In the genomic region with DNA sequence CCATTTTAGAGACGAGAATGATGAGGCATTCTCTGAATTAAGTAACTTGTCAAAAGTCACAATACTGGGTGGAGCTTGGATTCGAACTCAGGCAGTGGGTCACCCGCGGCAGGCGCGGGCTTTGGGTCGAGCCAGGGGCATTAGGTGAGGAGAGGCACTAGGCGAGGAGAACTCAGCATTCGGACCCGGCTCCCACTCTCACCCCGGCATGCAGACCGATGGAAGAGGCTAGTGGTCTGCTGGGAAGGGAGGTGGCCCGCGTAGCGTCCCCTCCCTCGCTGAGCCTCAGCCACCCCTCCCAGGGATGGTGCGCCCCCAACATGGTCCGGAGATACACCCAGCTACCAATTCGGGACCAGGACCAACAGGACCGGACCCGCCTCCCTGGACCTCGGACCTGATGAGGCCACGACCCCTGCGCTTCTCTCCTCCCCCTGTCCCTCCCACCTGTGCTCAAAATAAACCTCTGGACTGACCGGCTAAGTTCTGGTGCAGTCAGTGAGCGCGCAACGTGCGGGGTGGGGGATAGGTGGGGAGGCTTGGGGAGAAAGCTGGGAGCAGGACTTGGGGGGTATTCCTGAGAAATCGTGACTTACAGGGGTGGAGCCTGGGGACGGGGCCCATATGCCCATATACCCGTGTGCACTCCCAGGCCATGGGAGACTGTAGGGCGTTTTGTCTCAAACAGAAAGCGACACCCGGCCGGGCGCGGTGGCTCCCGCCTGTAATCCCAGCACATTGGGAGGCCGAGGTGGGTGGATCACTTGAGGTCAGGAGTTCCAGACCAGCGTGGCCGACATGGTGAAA, we compare ENCODE assay signal across 11 cellular contexts. TPM values are rescaled to one million over a fixed set of nuclear protein-coding genes. Genes with fewer than 3 reads are reported as not detected.
DNase-seq lines count a peak whose midpoint lies in the region; ATAC-seq and TF ChIP-seq lines count a peak whose summit lies in the region.
"Had no signal": no experiment of that assay in that cellular context is flagged by ENCODE, and none has a peak within 500 bp of the region (broad histone marks: within the 10 kb centered on the region; RNA-seq: fewer than 3 reads in every experiment).

No MANE protein-coding gene starts in this region.

- H2AFZ ChIP-seq in neural progenitor cell (replicated peaks): no peak overlapping the region

- peaks cover 15% of the 10 kb centered on the region for H3K4me1 ChIP-seq in neural progenitor cell

- H3K36me3 Mint-ChIP-seq in Calu3 (ENCODE audit: insufficient read depth, unreplicated experiment) (peaks cover 37% of the 10 kb centered on the region), brain (peaks cover 8% of the 10 kb centered on the region), neural progenitor cell (no peaks in the 10 kb centered on the region)

- ATAC-seq in GM19397 (IDR thresholded peaks at IDR 0.05; ENCODE audit: unreplicated experiment) (no peak), HG02571 (IDR thresholded peaks at IDR 0.05; ENCODE audit: unreplicated experiment) (no peak), GM19395 (IDR thresholded peaks at IDR 0.05; ENCODE audit: unreplicated experiment) (no peak)

- H3K4me1 Mint-ChIP-seq in Calu3 (ENCODE audit: low read depth, unreplicated experiment): peaks cover 8% of the 10 kb centered on the region
- H3K4me1 Mint-ChIP-seq in brain: peaks cover 55% of the 10 kb centered on the region
- H3K4me1 Mint-ChIP-seq in neural progenitor cell: peaks cover 36% of the 10 kb centered on the region

- no peak overlapping the region for H3K4me3 ChIP-seq in neural progenitor cell

- no peak overlapping the region for H3K9ac ChIP-seq in neural progenitor cell

- H3K36me3 ChIP-seq in neural progenitor cell: no peaks in the 10 kb centered on the region

- H3K27me3 Mint-ChIP-seq in Calu3 (ENCODE audit: unreplicated experiment) (no peaks in the 10 kb centered on the region), brain (peaks cover 55% of the 10 kb centered on the region), neural progenitor cell (ENCODE audit: insufficient read depth, low read depth) (peaks cover 36% of the 10 kb centered on the region)

- H3K27me3 ChIP-seq in neural progenitor cell: peaks cover 60% of the 10 kb centered on the region

- H3K79me2 ChIP-seq in neural progenitor cell (ENCODE audit: low read depth): no peaks in the 10 kb centered on the region

- TF ChIP-seq CTCF in Calu3 (IDR thresholded peaks at IDR 0.05; ENCODE audit: unreplicated experiment) (no peak), brain (conservative IDR thresholded peaks at IDR 0.05) (no peak), neural progenitor cell (IDR thresholded peaks at IDR 0.05) (no peak)

- no peaks in the 10 kb centered on the region for H3K9me3 Mint-ChIP-seq in Calu3 (ENCODE audit: low read depth, unreplicated experiment)
- peaks cover 0 to 4% (median 0%) of the 10 kb centered on the region in 5 experiments for H3K9me3 Mint-ChIP-seq in brain
- no peaks in the 10 kb centered on the region for H3K9me3 Mint-ChIP-seq in neural progenitor cell

- DNase-seq in Calu3 (no peak), HuH-7.5 (ENCODE audit: low spot score) (peak; percentile 65), neural progenitor cell (ENCODE audit: low spot score) (no peak)
- no peak for DNase-seq in activated CD4-positive, CD25-positive, alpha-beta regulatory T cell treated with anti-CD3 and anti-CD28 coated beads, Interleukin-2, amount 50 U/mL, for 72 hours
- DNase-seq: amniotic stem cell, EL had no signal

- H3K4me3 Mint-ChIP-seq in Calu3 (ENCODE audit: low read depth, unreplicated experiment) (peak overlapping the region; percentile 76), brain (peak overlapping the region; percentile 74 to 96 (median 91)), neural progenitor cell (peak overlapping the region; percentile 87)

- peaks cover 47% of the 10 kb centered on the region for H4K20me1 ChIP-seq in neural progenitor cell (ENCODE audit: low read depth)

- H3F3A ChIP-seq in neural progenitor cell (ENCODE audit: low read depth): peaks cover 46% of the 10 kb centered on the region

- CTCF ChIA-PET in Calu3 (lab: Charles Lee): interaction anchor here (2.1 kb wide), 1 partner anchor 25 kb away, joined by 13 read pairs; the partner anchor contains the start of gene TIMM44

- H3K4me2 ChIP-seq in neural progenitor cell: peak overlapping the region; percentile 99

- H3K27ac ChIP-seq in neural progenitor cell: no peak overlapping the region

- H3K27ac Mint-ChIP-seq in Calu3 (ENCODE audit: unreplicated experiment) (no peak overlapping the region), brain (no peak overlapping the region), neural progenitor cell (no peak overlapping the region)

- intact Hi-C loops in Calu3 (cut with micrococcal nuclease; ENCODE audit: unreplicated experiment): no loop called here

- no TSS peak for BruUV-seq in Calu3 (replicated peaks; lab: Mats Ljungman, UMichigan)

- no peaks in the 10 kb centered on the region for H3K9me3 ChIP-seq in neural progenitor cell (ENCODE audit: low read depth)
- H3K9me3 ChIP-seq: pancreas had no signal

RNA-seq across cellular contexts. Expression of gene SNAPC2, which starts 1.3 kb away (rescaled TPM):
- total RNA-seq in Calu3 (2022): 12.1 and 16.4 TPM in 2 replicates
- 56.5 TPM for polyA plus RNA-seq in brain (ENCODE audit: insufficient read depth, low read depth, low replicate concordance)
- total RNA-seq in neural progenitor cell (ENCODE audit: low replicate concordance): 5.7 and 20.7 TPM in 2 replicates

RNA-seq across cellular contexts. Expression of gene TGFBR3L, which starts 4.2 kb away (rescaled TPM):
- total RNA-seq in Calu3 (2022) (0.94 and 1.6 TPM in 2 replicates), neural progenitor cell (ENCODE audit: low replicate concordance) (0.99 and 1.8 TPM in 2 replicates)
- 13.6 TPM for polyA plus RNA-seq in brain (ENCODE audit: insufficient read depth, low read depth, low replicate concordance)

RNA-seq across cellular contexts. Expression of gene CTXN1, which starts 7.1 kb away (rescaled TPM):
- 12.0 and 12.2 TPM in 2 replicates for total RNA-seq in Calu3 (2022)
- 260 TPM for polyA plus RNA-seq in brain (ENCODE audit: insufficient read depth, low read depth, low replicate concordance)
- 3.7 and 34.3 TPM in 2 replicates for total RNA-seq in neural progenitor cell (ENCODE audit: low replicate concordance)

RNA-seq across cellular contexts. Expression of gene MAP2K7, which starts 15.1 kb away (rescaled TPM):
- total RNA-seq in Calu3 (2022): 27.0 and 28.0 TPM in 2 replicates
- polyA plus RNA-seq in brain (ENCODE audit: insufficient read depth, low read depth, low replicate concordance): 76.0 TPM
- total RNA-seq in neural progenitor cell (ENCODE audit: low replicate concordance): 14.4 and 20.7 TPM in 2 replicates

RNA-seq across cellular contexts. Expression of gene TIMM44, which starts 24.6 kb away (rescaled TPM):
- 55.0 and 57.8 TPM in 2 replicates for total RNA-seq in Calu3 (2022)
- 51.2 TPM for polyA plus RNA-seq in brain (ENCODE audit: insufficient read depth, low read depth, low replicate concordance)
- total RNA-seq in neural progenitor cell (ENCODE audit: low replicate concordance): 43.7 and 59.5 TPM in 2 replicates
